In genomic region chr12:16998538-16998937, GRCh38 we compare ENCODE assay signal across 4 cellular contexts.
DNase-seq lines count a peak whose midpoint lies in the region; ATAC-seq, FAIRE-seq and TF ChIP-seq lines count a peak whose summit lies in the region.
"Not testable (repeated sequence)": the region's sequence is repeated elsewhere in the genome, so short reads cannot be mapped to it uniquely, and the experiment has no call there.

No MANE protein-coding gene starts in this region.

- intact Hi-C loops in Caco-2 (cut with micrococcal nuclease; ENCODE audit: unreplicated experiment); HepG2 (cut with micrococcal nuclease; ENCODE audit: unreplicated experiment): not testable (repeated sequence)

- not testable (repeated sequence) for H3K79me2 ChIP-seq in HepG2 (ENCODE audit: insufficient read depth, low read length)

- POLR2A ChIA-PET in Caco-2 (lab: Charles Lee); HepG2 (lab: Yijun Ruan, JAX): not testable (repeated sequence)

- not testable (repeated sequence) for FAIRE-seq in HepG2 (lab: Jason Lieb, UNC)

- not testable (repeated sequence) for H3K27me3 ChIP-seq in Caco-2 (replicated peaks; ENCODE audit: control insufficient read depth, insufficient read depth, low read length); HepG2 (ENCODE audit: control insufficient read depth in 1 of 2, insufficient read depth in 2 of 2, low read length in 2 of 2)

- CTCF ChIA-PET in Caco-2 (lab: Charles Lee); HepG2 (lab: Yijun Ruan, JAX; ENCODE audit: low intra/inter-chr PET ratio, low total read pairs): not testable (repeated sequence)

- in situ Hi-C loops in HepG2 (cut with HindIII; ENCODE audit: extremely low pct_ligation_motif_present, low pct_unique_long_range_greater_than_20kb): not testable (repeated sequence)

- BruUV-seq in Caco-2 (replicated peaks; lab: Mats Ljungman, UMichigan); HepG2 (replicated peaks; lab: Mats Ljungman, UMichigan): not testable (repeated sequence)

- not testable (repeated sequence) for H3K36me3 ChIP-seq in Caco-2 (ENCODE audit: control insufficient read depth, insufficient read depth, low read length); HepG2 (replicated peaks in 1 of 2; ENCODE audit: control insufficient read depth in 1 of 2, insufficient read depth in 2 of 2, low read length in 2 of 2)

- not testable (repeated sequence) for TF ChIP-seq EP300 in HepG2 (IDR thresholded peaks at IDR 0.05; ENCODE audit: low read depth in 2 of 2, low read length in 2 of 2); HepG2 (CRISPR knock-in tag; IDR thresholded peaks at IDR 0.05; ENCODE audit: borderline replicate concordance)

- ATAC-seq in HepG2: not testable (repeated sequence)

- H3K9ac ChIP-seq in HepG2 (ENCODE audit: insufficient read depth, low read depth, low read length): not testable (repeated sequence)

- not testable (repeated sequence) for H3K27ac Mint-ChIP-seq in Caco-2 (ENCODE audit: unreplicated experiment)

- H3K4me1 ChIP-seq in Caco-2; HepG2 (ENCODE audit: insufficient read depth, low read length): not testable (repeated sequence)

- H3K9me3 ChIP-seq in Caco-2; HepG2 (ENCODE audit: low read length): not testable (repeated sequence)

- TF ChIP-seq RAD21 in HepG2 (CRISPR knock-in tag; IDR thresholded peaks at IDR 0.05): not testable (repeated sequence)

- H3K27me3 Mint-ChIP-seq in Caco-2 (ENCODE audit: insufficient read depth, unreplicated experiment): not testable (repeated sequence)

- not testable (repeated sequence) for TF ChIP-seq CTCF in Caco-2 (IDR thresholded peaks at IDR 0.05; ENCODE audit: insufficient read depth in 1 of 2, low read depth in 1 of 2, low read length in 1 of 2, severe bottlenecking in 1 of 2, unreplicated experiment in 1 of 2); HepG2 (CRISPR knock-in tag; IDR thresholded peaks at IDR 0.05)

- not testable (repeated sequence) for TF ChIP-seq POLR2A in HepG2 (IDR thresholded peaks at IDR 0.05; ENCODE audit: insufficient read depth in 1 of 2, low read depth in 2 of 2, low read length in 2 of 2)

- peak overlapping the region; percentile 28 for H3K4me3 Mint-ChIP-seq in Caco-2 (ENCODE audit: unreplicated experiment)

- H3K4me1 Mint-ChIP-seq in Caco-2 (ENCODE audit: low read depth, unreplicated experiment): not testable (repeated sequence)

- not testable (repeated sequence) for H3K36me3 Mint-ChIP-seq in Caco-2 (ENCODE audit: insufficient read depth, unreplicated experiment)

- 31% methylated on average over 3 of the region's 14 CpGs for WGBS in HepG2 (ENCODE audit: low lambda C conversion rate)

- peak overlapping the region; percentile 14 for H3K4me3 ChIP-seq in Caco-2 (ENCODE audit: low read depth, low read length)
- not testable (repeated sequence) for H3K4me3 ChIP-seq in HepG2 (replicated peaks in 1 of 3; ENCODE audit: insufficient read depth in 1 of 3, low read depth in 2 of 3, low read length in 3 of 3)

- not testable (repeated sequence) for H4K20me1 ChIP-seq in HepG2 (ENCODE audit: insufficient read depth, low read length)

- H2AFZ ChIP-seq in HepG2 (ENCODE audit: low read length): not testable (repeated sequence)

- DNase-seq in Caco-2: peak in 1 of 2 experiments; percentile 15
- peak; percentile 71 for DNase-seq in DMS53 (lab: John Stamatoyannopoulos, UW)
- peak; percentile 7 for DNase-seq in DMS53 treated with DMSO at 0.1 percent for 48 hours (lab: John Stamatoyannopoulos, UW; ENCODE audit: unreplicated experiment)
- DNase-seq in HepG2 (ENCODE audit: low spot score): not testable (repeated sequence)

- not testable (repeated sequence) for H3K4me2 ChIP-seq in HepG2 (ENCODE audit: low read depth, low read length)

- peaks cover 26% of the 10 kb centered on the region for H3K9me3 Mint-ChIP-seq in Caco-2 (ENCODE audit: unreplicated experiment)

- H3K27ac ChIP-seq in HepG2 (ENCODE audit: extremely low read length, insufficient read depth, low read length): not testable (repeated sequence)

TF ChIP-seq in HepG2, 621 proteins besides CTCF, POLR2A, EP300 and RAD21:
- TF ChIP-seq ZNF281 (CRISPR knock-in tag; IDR thresholded peaks at IDR 0.05; ENCODE audit: borderline replicate concordance): peak; percentile 60; the same call in 1 of the 2 replicates
